In the genomic region with DNA sequence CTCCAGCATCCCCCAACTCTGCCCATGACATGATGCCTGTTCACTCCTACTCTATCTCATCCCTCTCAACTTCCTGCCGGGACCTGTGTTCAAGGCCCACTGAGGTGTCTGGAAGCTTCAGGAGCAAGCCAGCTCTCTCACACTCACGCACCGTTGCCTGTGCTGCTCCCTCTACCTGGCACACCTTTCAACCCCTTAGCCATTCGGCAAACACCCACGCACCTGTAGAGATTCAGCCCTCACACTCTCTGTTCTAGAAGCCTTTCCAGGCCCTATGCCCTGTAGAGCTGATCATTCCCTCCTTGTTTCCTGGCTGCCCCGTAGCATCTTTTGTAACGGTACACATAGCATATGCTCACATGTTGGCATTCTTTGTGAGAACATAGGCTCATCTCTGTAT, we compare ENCODE assay signal across 1 cellular context.
TF ChIP-seq lines count a peak whose summit lies in the region.

No MANE protein-coding gene starts in this region.

TF ChIP-seq in GM23338, 12 proteins besides CTCF, POLR2A, EP300 and RAD21 (continued from another document):
- TF ChIP-seq, protein P1, sequence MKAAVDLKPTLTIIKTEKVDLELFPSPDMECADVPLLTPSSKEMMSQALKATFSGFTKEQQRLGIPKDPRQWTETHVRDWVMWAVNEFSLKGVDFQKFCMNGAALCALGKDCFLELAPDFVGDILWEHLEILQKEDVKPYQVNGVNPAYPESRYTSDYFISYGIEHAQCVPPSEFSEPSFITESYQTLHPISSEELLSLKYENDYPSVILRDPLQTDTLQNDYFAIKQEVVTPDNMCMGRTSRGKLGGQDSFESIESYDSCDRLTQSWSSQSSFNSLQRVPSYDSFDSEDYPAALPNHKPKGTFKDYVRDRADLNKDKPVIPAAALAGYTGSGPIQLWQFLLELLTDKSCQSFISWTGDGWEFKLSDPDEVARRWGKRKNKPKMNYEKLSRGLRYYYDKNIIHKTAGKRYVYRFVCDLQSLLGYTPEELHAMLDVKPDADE (IDR thresholded peaks at IDR 0.05): no peak
- no peak for TF ChIP-seq EZH2phosphoT487 (IDR thresholded peaks at IDR 0.05; ENCODE audit: unreplicated experiment)
